In genomic region chr3:44011680-44012079, GRCh38 we compare ENCODE assay signal across 19 cellular contexts.
DNase-seq lines count a peak whose midpoint lies in the region; FAIRE-seq and TF ChIP-seq lines count a peak whose summit lies in the region.
"Had no signal": no experiment of that assay in that cellular context is flagged by ENCODE, and none has a peak within 500 bp of the region (broad histone marks: within the 10 kb centered on the region; RNA-seq: fewer than 3 reads in every experiment).

No MANE protein-coding gene starts in this region.

- H3K4me1 ChIP-seq in astrocyte (ENCODE audit: insufficient read depth, low read length): no peaks in the 10 kb centered on the region
- H3K4me1 ChIP-seq in ovary (ENCODE audit: insufficient read depth): no peaks in the 10 kb centered on the region

- TF ChIP-seq EP300 in ovary (IDR thresholded peaks at IDR 0.05): no peak

- no peak for TF ChIP-seq POLR2A in ovary (IDR thresholded peaks at IDR 0.05)

- H3K27ac Mint-ChIP-seq in astrocyte (ENCODE audit: unreplicated experiment): no peak overlapping the region
- H3K27ac Mint-ChIP-seq: CD4-positive, alpha-beta memory T cell; H9 had no signal

- TF ChIP-seq CTCF in astrocyte (IDR thresholded peaks at IDR 0.05; ENCODE audit: insufficient read depth, low read depth, low read length) (no peak), bronchial epithelial cell (IDR thresholded peaks at IDR 0.05; ENCODE audit: insufficient read depth, low read length, severe bottlenecking) (no peak), ovary (IDR thresholded peaks at IDR 0.05) (no peak)

- WGBS in ovary, 3 donors: 83 to 86% (median 85%) methylated on average over 10 of the region's 10 CpGs

- H3K9ac ChIP-seq in astrocyte (ENCODE audit: low read length): no peak overlapping the region
- H3K9ac ChIP-seq: GM23248 had no signal

- H3K27me3 ChIP-seq in astrocyte (ENCODE audit: insufficient read depth, low read length) (no peaks in the 10 kb centered on the region), bronchial epithelial cell (ENCODE audit: control insufficient read depth, insufficient read depth, low read length) (no peaks in the 10 kb centered on the region), ovary (no peaks in the 10 kb centered on the region)

- H3K79me2 ChIP-seq in astrocyte (ENCODE audit: insufficient read depth, low read length): no peaks in the 10 kb centered on the region

- no peaks in the 10 kb centered on the region for H3K27me3 Mint-ChIP-seq in astrocyte (ENCODE audit: low read depth, unreplicated experiment)

- peak overlapping the region; percentile 30 for H3K4me3 Mint-ChIP-seq in astrocyte (ENCODE audit: unreplicated experiment)
- H3K4me3 Mint-ChIP-seq: CD4-positive, alpha-beta memory T cell; H9 had no signal

- H4K20me1 ChIP-seq in astrocyte (ENCODE audit: insufficient read depth, low read length): no peaks in the 10 kb centered on the region

- DNase-seq in astrocyte (ENCODE audit: low read depth): no peak
- DNase-seq in bronchial epithelial cell (ENCODE audit: low read depth): no peak
- DNase-seq in mesenteric fat pad (ENCODE audit: low spot score): peak; percentile 72
- peak; percentile 49 for DNase-seq in occipital lobe (lab: John Stamatoyannopoulos, UW)
- DNase-seq in activated naive CD4-positive, alpha-beta T cell treated with Interleukin-2 at 50 U/mL for 16 hours: no peak
- DNase-seq in head of caudate nucleus: no peak
- no peak for DNase-seq in ovary
- no peak for DNase-seq in NCI-H446 treated with DMSO at 0.1 percent for 48 hours (lab: John Stamatoyannopoulos, UW)
- DNase-seq: C1 segment of cervical spinal cord; Calu3; CD4-positive, alpha-beta memory T cell; COR-L47; DMS53; DMS79 treated with DMSO at 0.1 percent for 48 hours; GF-D8; GM23248; H9 had no signal

- H3K9me3 ChIP-seq in astrocyte (ENCODE audit: insufficient read depth, low read depth, low read length) (no peaks in the 10 kb centered on the region), ovary (no peaks in the 10 kb centered on the region)

- H3K4me2 ChIP-seq in astrocyte (ENCODE audit: low read length): no peak overlapping the region

- peaks cover 14% of the 10 kb centered on the region for H3K4me1 Mint-ChIP-seq in astrocyte (ENCODE audit: low read depth, unreplicated experiment)
- H3K4me1 Mint-ChIP-seq: CD4-positive, alpha-beta memory T cell had no signal

- no peak overlapping the region for H3K4me3 ChIP-seq in astrocyte (ENCODE audit: insufficient read depth, low read depth, low read length)
- no peak overlapping the region for H3K4me3 ChIP-seq in bronchial epithelial cell (ENCODE audit: low read depth, low read length)
- no peak overlapping the region for H3K4me3 ChIP-seq in ovary
- H3K4me3 ChIP-seq: GM23248 had no signal

- H3K9me3 Mint-ChIP-seq in astrocyte (ENCODE audit: unreplicated experiment): no peaks in the 10 kb centered on the region
- H3K9me3 Mint-ChIP-seq: CD4-positive, alpha-beta memory T cell; H9 had no signal

- FAIRE-seq in astrocyte (lab: Jason Lieb, UNC) (no peak), bronchial epithelial cell (lab: Jason Lieb, UNC) (peak; percentile 36)
- FAIRE-seq: GM12891, GM18507 had no signal

- intact Hi-C loops in head of caudate nucleus (cut with DNase I) (no loop called here), ovary (cut with DNase I) (no loop called here)

- H2AFZ ChIP-seq in astrocyte (ENCODE audit: low read depth, low read length): no peak overlapping the region
- H2AFZ ChIP-seq: GM23248 had no signal

- H3K36me3 ChIP-seq in astrocyte (ENCODE audit: insufficient read depth, low read length) (no peaks in the 10 kb centered on the region), bronchial epithelial cell (ENCODE audit: control insufficient read depth, insufficient read depth, low read length) (peaks cover 4% of the 10 kb centered on the region), ovary (no peaks in the 10 kb centered on the region)

- H3K27ac ChIP-seq in astrocyte (ENCODE audit: low read depth, low read length) (no peak overlapping the region), ovary (no peak overlapping the region)
- H3K27ac ChIP-seq: GM23248 had no signal

- H3K36me3 Mint-ChIP-seq in astrocyte (ENCODE audit: low read depth, unreplicated experiment): peaks cover 38% of the 10 kb centered on the region
- H3K36me3 Mint-ChIP-seq: CD4-positive, alpha-beta memory T cell had no signal

Comparison
In these comparisons a context has a peak if more than half of its experiments do, and no peak if none do; other contexts are left out.
1. DNase-seq: peak in mesenteric fat pad (single experiment) and occipital lobe (single experiment); none in astrocyte (single experiment), bronchial epithelial cell (single experiment), activated naive CD4-positive, alpha-beta T cell treated with Interleukin-2 at 50 U/mL for 16 hours (single experiment), head of caudate nucleus (0 of 42), ovary (0 of 5) and NCI-H446 treated with DMSO at 0.1 percent for 48 hours (single experiment).